In genomic region chr1:184970691-184971161, GRCh38 we compare ENCODE assay signal across 12 cellular contexts. TPM values are rescaled to one million over a fixed set of nuclear protein-coding genes. Genes with fewer than 3 reads are reported as not detected.
DNase-seq lines count a peak whose midpoint lies in the region; ATAC-seq, FAIRE-seq and TF ChIP-seq lines count a peak whose summit lies in the region.
"Had no signal": no experiment of that assay in that cellular context is flagged by ENCODE, and none has a peak within 500 bp of the region (broad histone marks: within the 10 kb centered on the region; RNA-seq: fewer than 3 reads in every experiment).

No MANE protein-coding gene starts in this region.

- H3K9me3 ChIP-seq in skeletal muscle satellite cell (replicated peaks; ENCODE audit: low read length): no peaks in the 10 kb centered on the region

- intact Hi-C loops in activated CD4-positive, alpha-beta T cell treated with anti-CD3 and anti-CD28 coated beads, Interleukin-2, amount 10 ng/mL, durations not matched to agents 24 days and 14 days (cut with micrococcal nuclease): loop anchor here (5.0 kb wide), 2 partner anchors 77 to 592 kb away; partner anchors contain the start of gene RNF2

- H3K36me3 ChIP-seq in skeletal muscle satellite cell (ENCODE audit: insufficient read depth, low read length): no peaks in the 10 kb centered on the region

- no peaks in the 10 kb centered on the region for H3K9me3 Mint-ChIP-seq in activated CD4-positive, alpha-beta T cell treated with anti-CD3 and anti-CD28 coated beads, Interleukin-2, amount 10 ng/mL, durations not matched to agents 24 days and 14 days
- no peaks in the 10 kb centered on the region for H3K9me3 Mint-ChIP-seq in chondrocyte (ENCODE audit: low read depth)

- H3K4me3 ChIP-seq in skeletal muscle satellite cell (ENCODE audit: low read length): no peak overlapping the region

- H3K27ac Mint-ChIP-seq in activated CD4-positive, alpha-beta T cell treated with anti-CD3 and anti-CD28 coated beads, Interleukin-2, amount 10 ng/mL, durations not matched to agents 24 days and 14 days: peak overlapping the region; percentile 75
- peak overlapping the region; percentile 86 for H3K27ac Mint-ChIP-seq in chondrocyte (ENCODE audit: unreplicated experiment)
- H3K27ac Mint-ChIP-seq: naive thymus-derived CD4-positive, alpha-beta T cell had no signal

- ATAC-seq in HG03025 (IDR thresholded peaks at IDR 0.05; ENCODE audit: low FRiP score, unreplicated experiment): no peak
- no peak for ATAC-seq in HG02610 (IDR thresholded peaks at IDR 0.05; ENCODE audit: unreplicated experiment)
- ATAC-seq: HCT116; naive thymus-derived CD4-positive, alpha-beta T cell had no signal

- FAIRE-seq in RCC 7860 (lab: Jason Lieb, UNC): peak; percentile 28
- FAIRE-seq: A204.1 had no signal

- H3K4me1 ChIP-seq in skeletal muscle satellite cell (ENCODE audit: control insufficient read depth, insufficient read depth, low read length): peaks cover 23% of the 10 kb centered on the region

- peaks cover 13% of the 10 kb centered on the region for H3K36me3 Mint-ChIP-seq in activated CD4-positive, alpha-beta T cell treated with anti-CD3 and anti-CD28 coated beads, Interleukin-2, amount 10 ng/mL, durations not matched to agents 24 days and 14 days (ENCODE audit: low read depth)
- H3K36me3 Mint-ChIP-seq in chondrocyte (ENCODE audit: low read depth): no peaks in the 10 kb centered on the region

- DNase-seq in activated CD4-positive, alpha-beta T cell treated with anti-CD3 and anti-CD28 coated beads, Interleukin-2, amount 10 ng/mL, durations not matched to agents 24 days and 14 days: no peak
- no peak for DNase-seq in activated CD4-positive, alpha-beta T cell treated with anti-CD3 and anti-CD28 coated beads for 4 hours
- DNase-seq in RCC 7860 (ENCODE audit: low spot score): no peak
- DNase-seq in chondrocyte (ENCODE audit: low spot score): no peak
- no peak for DNase-seq in epidermal melanocyte (ENCODE audit: insufficient read length, low spot score)
- DNase-seq: naive thymus-derived CD4-positive, alpha-beta T cell; NCI-H187 treated with DMSO at 0.1 percent for 48 hours had no signal

- peaks cover 20% of the 10 kb centered on the region for H3K27me3 ChIP-seq in skeletal muscle satellite cell (ENCODE audit: control insufficient read depth, insufficient read depth, low read length)

- peak overlapping the region; percentile 44 for H3K4me3 Mint-ChIP-seq in activated CD4-positive, alpha-beta T cell treated with anti-CD3 and anti-CD28 coated beads, Interleukin-2, amount 10 ng/mL, durations not matched to agents 24 days and 14 days
- H3K4me3 Mint-ChIP-seq in chondrocyte (ENCODE audit: unreplicated experiment): peak overlapping the region; percentile 93

- H3K9ac ChIP-seq in skeletal muscle satellite cell (ENCODE audit: low read depth, low read length): no peak overlapping the region

- peak overlapping the region; percentile 61 for H3K4me2 ChIP-seq in skeletal muscle satellite cell (ENCODE audit: low read length)

- H3K27me3 Mint-ChIP-seq in activated CD4-positive, alpha-beta T cell treated with anti-CD3 and anti-CD28 coated beads, Interleukin-2, amount 10 ng/mL, durations not matched to agents 24 days and 14 days: peaks cover 7% of the 10 kb centered on the region
- H3K27me3 Mint-ChIP-seq in chondrocyte (ENCODE audit: low read depth): no peaks in the 10 kb centered on the region

- TF ChIP-seq CTCF in chondrocyte (IDR thresholded peaks at IDR 0.05): no peak

- H3K4me1 Mint-ChIP-seq in activated CD4-positive, alpha-beta T cell treated with anti-CD3 and anti-CD28 coated beads, Interleukin-2, amount 10 ng/mL, durations not matched to agents 24 days and 14 days: peaks cover 60% of the 10 kb centered on the region
- peaks cover 73% of the 10 kb centered on the region for H3K4me1 Mint-ChIP-seq in chondrocyte (ENCODE audit: low read depth)

RNA-seq across cellular contexts. Expression of gene NIBAN1, which starts 3.6 kb away (rescaled TPM):
- total RNA-seq in activated CD4-positive, alpha-beta T cell treated with anti-CD3 and anti-CD28 coated beads, Interleukin-2, amount 10 ng/mL, durations not matched to agents 24 days and 14 days: 17.1 TPM in 2 replicates
- 22.6 to 101 TPM (median 98.7 TPM) in 3 replicates for total RNA-seq in chondrocyte
- total RNA-seq in skeletal muscle satellite cell (2012; rRNA removed): 50.7 and 61.6 TPM in 2 replicates
